Comparison of ENCODE assay signal across 2 cellular contexts in genomic region chr1:1340791-1341548, GRCh38.
A peak's percentile ranks its signal among the peaks of the same experiment; 100 is the strongest.
TF ChIP-seq lines count a peak whose summit lies in the region.

No MANE protein-coding gene starts in this region.

TF ChIP-seq in HEK293, 187 proteins besides CTCF, POLR2A, EP300 and RAD21 (continued from another document):
- peak; percentile 93 for TF ChIP-seq ZNF18 (tag by site-specific recombination; IDR thresholded peaks at IDR 0.05)
- TF ChIP-seq ZNF223 (tag by site-specific recombination; IDR thresholded peaks at IDR 0.05): no peak
- peak; percentile 77 for TF ChIP-seq ZSCAN4 (tag by site-specific recombination; IDR thresholded peaks at IDR 0.05)
- TF ChIP-seq ZBTB26 (tag by site-specific recombination; optimal IDR thresholded peaks at IDR 0.05): peak; percentile 17
- no peak for TF ChIP-seq ZFP3 (tag by site-specific recombination; IDR thresholded peaks at IDR 0.05; ENCODE audit: low read depth)
- peak; percentile 99 for TF ChIP-seq ZEB2 (tag by site-specific recombination; IDR thresholded peaks at IDR 0.05)
- TF ChIP-seq ZNF791 (tag by site-specific recombination; IDR thresholded peaks at IDR 0.05): no peak
- TF ChIP-seq HOXA7 (CRISPR knock-in tag; IDR thresholded peaks at IDR 0.05; ENCODE audit: borderline replicate concordance): no peak

TF ChIP-seq in WTC11, 78 proteins besides CTCF, POLR2A, EP300 and RAD21 (continued from another document):
- TF ChIP-seq ZBTB43 (CRISPR knock-in tag; IDR thresholded peaks at IDR 0.05) (0 out of 2 replicates have a peak, but pooled peaks have one; percentile 28), RELA (CRISPR knock-in tag; IDR thresholded peaks at IDR 0.05; ENCODE audit: borderline replicate concordance) (no peak), CBFB (CRISPR knock-in tag; IDR thresholded peaks at IDR 0.05; ENCODE audit: low read depth) (no peak), ZNF121 (CRISPR knock-in tag; IDR thresholded peaks at IDR 0.05) (peak; percentile 60; the same call in 1 of the 2 replicates), ZNF423 (CRISPR knock-in tag; IDR thresholded peaks at IDR 0.05) (no peak), PRRX2 (CRISPR knock-in tag; IDR thresholded peaks at IDR 0.05) (no peak), ZNF425 (CRISPR knock-in tag; conservative IDR thresholded peaks at IDR 0.05) (no peak), ZMAT4 (CRISPR knock-in tag; IDR thresholded peaks at IDR 0.05) (no peak)
